In the genomic region with DNA sequence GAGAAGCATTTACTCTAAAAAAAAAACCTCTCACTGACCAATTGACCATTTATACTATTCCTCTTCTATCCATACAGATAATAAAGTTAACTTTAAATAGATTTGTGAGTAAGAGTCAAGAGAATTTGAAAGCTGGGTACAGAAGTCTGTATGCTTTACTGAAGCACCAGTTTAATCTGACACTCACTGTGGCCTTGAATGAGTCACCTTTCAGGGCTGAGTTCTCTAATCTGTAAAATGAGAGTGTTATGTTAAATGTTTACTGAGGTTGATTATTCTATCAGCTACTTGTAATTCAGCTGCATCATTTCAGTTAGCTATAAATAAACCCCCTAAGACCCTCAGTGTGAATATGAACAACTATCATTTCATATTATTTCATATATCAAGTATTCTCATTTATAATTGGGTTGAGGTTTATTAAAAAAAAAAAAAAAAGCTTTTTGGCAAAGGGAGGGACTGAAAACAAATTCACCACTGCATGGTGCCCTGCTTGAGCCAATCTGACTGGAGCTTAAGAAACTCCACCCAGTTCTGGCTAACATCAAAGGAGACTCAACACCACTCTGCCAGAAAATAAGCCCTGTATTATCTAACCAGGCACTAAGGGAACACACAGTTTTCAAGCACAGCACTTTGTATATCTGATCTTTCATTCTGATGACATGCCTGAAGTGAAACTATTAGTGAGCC, we compare ENCODE assay signal across 8 cellular contexts. TPM values are rescaled to one million over a fixed set of nuclear protein-coding genes. Genes with fewer than 3 reads are reported as not detected.
DNase-seq lines count a peak whose midpoint lies in the region; ATAC-seq and TF ChIP-seq lines count a peak whose summit lies in the region.
"Had no signal": no experiment of that assay in that cellular context is flagged by ENCODE, and none has a peak within 500 bp of the region (broad histone marks: within the 10 kb centered on the region; RNA-seq: fewer than 3 reads in every experiment).

No MANE protein-coding gene starts in this region.

- no peaks in the 10 kb centered on the region for H3K9me3 Mint-ChIP-seq in activated CD8-positive, alpha-beta T cell treated with anti-CD3 and anti-CD28 coated beads for 36 hours
- H3K9me3 Mint-ChIP-seq in activated CD4-positive, alpha-beta memory T cell treated with anti-CD3 and anti-CD28 coated beads, Interleukin-2, amount 10 ng/mL, durations not matched to agents 7 days and 5 days: no peaks in the 10 kb centered on the region
- H3K9me3 Mint-ChIP-seq: dendritic cell treated with granulocyte-macrophage colony-stimulating factor and Interleukin-4, amounts not matched to agents 40 ng/mL and 50 ng/mL, for 4 days had no signal

- no peak overlapping the region for H3K4me3 Mint-ChIP-seq in activated CD8-positive, alpha-beta T cell treated with anti-CD3 and anti-CD28 coated beads for 36 hours
- H3K4me3 Mint-ChIP-seq in activated CD4-positive, alpha-beta memory T cell treated with anti-CD3 and anti-CD28 coated beads, Interleukin-2, amount 10 ng/mL, durations not matched to agents 7 days and 5 days: no peak overlapping the region
- H3K4me3 Mint-ChIP-seq: dendritic cell treated with granulocyte-macrophage colony-stimulating factor and Interleukin-4, amounts not matched to agents 40 ng/mL and 50 ng/mL, for 4 days had no signal

- H3K4me1 Mint-ChIP-seq in activated CD8-positive, alpha-beta T cell treated with anti-CD3 and anti-CD28 coated beads for 36 hours (ENCODE audit: low read depth): peaks cover 44% of the 10 kb centered on the region
- peaks cover 33% of the 10 kb centered on the region for H3K4me1 Mint-ChIP-seq in activated CD4-positive, alpha-beta memory T cell treated with anti-CD3 and anti-CD28 coated beads, Interleukin-2, amount 10 ng/mL, durations not matched to agents 7 days and 5 days

- ATAC-seq in activated CD8-positive, alpha-beta T cell treated with anti-CD3 and anti-CD28 coated beads for 36 hours: peak; percentile 83

- no peak overlapping the region for H3K4me3 ChIP-seq in stomach smooth muscle (ENCODE audit: low read length in 2 of 2)

- no peak for TF ChIP-seq CTCF in activated CD8-positive, alpha-beta T cell treated with anti-CD3 and anti-CD28 coated beads for 36 hours (IDR thresholded peaks at IDR 0.05)

- no peaks in the 10 kb centered on the region for H3K27me3 ChIP-seq in stomach smooth muscle (ENCODE audit: control insufficient read depth in 1 of 2, insufficient read depth in 2 of 2, low read length in 2 of 2)

- H3K27ac Mint-ChIP-seq in activated CD8-positive, alpha-beta T cell treated with anti-CD3 and anti-CD28 coated beads for 36 hours: no peak overlapping the region
- H3K27ac Mint-ChIP-seq in activated CD4-positive, alpha-beta memory T cell treated with anti-CD3 and anti-CD28 coated beads, Interleukin-2, amount 10 ng/mL, durations not matched to agents 7 days and 5 days: no peak overlapping the region
- H3K27ac Mint-ChIP-seq: dendritic cell treated with granulocyte-macrophage colony-stimulating factor and Interleukin-4, amounts not matched to agents 40 ng/mL and 50 ng/mL, for 4 days had no signal

- H3K9ac ChIP-seq in stomach smooth muscle (ENCODE audit: low read length in 2 of 2): peak overlapping the region in 1 of 2 donors; percentile 14

- no peaks in the 10 kb centered on the region for H3K9me3 ChIP-seq in stomach smooth muscle (ENCODE audit: control insufficient read depth in 2 of 2, low read length in 2 of 2)

- POLR2A ChIA-PET in activated CD8-positive, alpha-beta T cell treated with anti-CD3 and anti-CD28 coated beads for 36 hours (lab: Charles Lee): interaction anchor here (0.5 to 1.2 kb wide), 2 partner anchors 20 to 49 kb away, joined by 3 read pairs; no protein-coding TSS in a partner anchor
- POLR2A ChIA-PET in activated CD4-positive, alpha-beta memory T cell treated with anti-CD3 and anti-CD28 coated beads, Interleukin-2, amount 10 ng/mL, durations not matched to agents 7 days and 5 days (lab: Charles Lee): interaction anchor here (0.9 kb wide), 1 partner anchor 254 kb away, joined by 4 read pairs; no protein-coding TSS in a partner anchor

- CTCF ChIA-PET in activated CD8-positive, alpha-beta T cell treated with anti-CD3 and anti-CD28 coated beads for 36 hours (lab: Charles Lee): interaction anchor here (1.1 to 3.2 kb wide), 2 partner anchors 24 to 176 kb away, joined by 3 to 16 read pairs; no protein-coding TSS in a partner anchor
- CTCF ChIA-PET in activated CD4-positive, alpha-beta memory T cell treated with anti-CD3 and anti-CD28 coated beads, Interleukin-2, amount 10 ng/mL, durations not matched to agents 7 days and 5 days (lab: Charles Lee): interaction anchor here (0.5 to 1.8 kb wide), 7 partner anchors 14 to 1310 kb away, joined by 3 to 6 read pairs (median 3); no protein-coding TSS in a partner anchor

- intact Hi-C loops in activated CD8-positive, alpha-beta T cell treated with anti-CD3 and anti-CD28 coated beads for 36 hours (cut with micrococcal nuclease): no loop called here

- H3K36me3 ChIP-seq in stomach smooth muscle (ENCODE audit: control insufficient read depth in 2 of 2, insufficient read depth in 2 of 2, low read length in 2 of 2): no peaks in the 10 kb centered on the region

- H3K27me3 Mint-ChIP-seq in activated CD8-positive, alpha-beta T cell treated with anti-CD3 and anti-CD28 coated beads for 36 hours: no peaks in the 10 kb centered on the region
- no peaks in the 10 kb centered on the region for H3K27me3 Mint-ChIP-seq in activated CD4-positive, alpha-beta memory T cell treated with anti-CD3 and anti-CD28 coated beads, Interleukin-2, amount 10 ng/mL, durations not matched to agents 7 days and 5 days
- H3K27me3 Mint-ChIP-seq: dendritic cell treated with granulocyte-macrophage colony-stimulating factor and Interleukin-4, amounts not matched to agents 40 ng/mL and 50 ng/mL, for 4 days had no signal

- peaks cover 2% of the 10 kb centered on the region for H3K36me3 Mint-ChIP-seq in activated CD8-positive, alpha-beta T cell treated with anti-CD3 and anti-CD28 coated beads for 36 hours (ENCODE audit: low read depth)
- peaks cover 2% of the 10 kb centered on the region for H3K36me3 Mint-ChIP-seq in activated CD4-positive, alpha-beta memory T cell treated with anti-CD3 and anti-CD28 coated beads, Interleukin-2, amount 10 ng/mL, durations not matched to agents 7 days and 5 days (ENCODE audit: low read depth)

- H3K27ac ChIP-seq in stomach smooth muscle (ENCODE audit: low read length): peak overlapping the region; percentile 81

- peaks cover 38% of the 10 kb centered on the region for H3K4me1 ChIP-seq in stomach smooth muscle (ENCODE audit: control insufficient read depth, insufficient read depth, low read length)

- DNase-seq in HS-5 (ENCODE audit: low read depth) (peak; percentile 45), hepatic stellate cell (ENCODE audit: low spot score) (peak; percentile 50), NK-92 (lab: John Stamatoyannopoulos, UW; ENCODE audit: unreplicated experiment) (no peak), KG1 (lab: John Stamatoyannopoulos, UW) (no peak)
- DNase-seq in activated CD8-positive, alpha-beta T cell treated with anti-CD3 and anti-CD28 coated beads for 36 hours: no peak
- no peak for DNase-seq in activated CD4-positive, alpha-beta memory T cell treated with anti-CD3 and anti-CD28 coated beads, Interleukin-2, amount 10 ng/mL, durations not matched to agents 7 days and 5 days

RNA-seq across cellular contexts. Expression of gene MAP4, which starts 2.8 kb away (rescaled TPM):
- 100 to 1,000 TPM; 101 to 103 TPM for total RNA-seq in activated CD8-positive, alpha-beta T cell treated with anti-CD3 and anti-CD28 coated beads for 36 hours
- 10 to 100 TPM; 92.6 to 94.2 TPM for total RNA-seq in activated CD4-positive, alpha-beta memory T cell treated with anti-CD3 and anti-CD28 coated beads, Interleukin-2, amount 10 ng/mL, durations not matched to agents 7 days and 5 days

Comparison
In these comparisons a context has a peak if more than half of its experiments do, and no peak if none do; other contexts are left out.
1. DNase-seq: peak in HS-5 (single experiment) and hepatic stellate cell (single experiment); none in activated CD8-positive, alpha-beta T cell treated with anti-CD3 and anti-CD28 coated beads for 36 hours (single experiment), activated CD4-positive, alpha-beta memory T cell treated with anti-CD3 and anti-CD28 coated beads, Interleukin-2, amount 10 ng/mL, durations not matched to agents 7 days and 5 days (single experiment), NK-92 (single experiment) and KG1 (single experiment).